8 cellular contexts compared by ENCODE assay signal in genomic region chr1:151048645-151049032, GRCh38. TPM values are rescaled to one million over a fixed set of nuclear protein-coding genes. Genes with fewer than 3 reads are reported as not detected.
DNase-seq lines count a peak whose midpoint lies in the region; ATAC-seq, FAIRE-seq and TF ChIP-seq lines count a peak whose summit lies in the region.

No MANE protein-coding gene starts in this region.

- no peak; a peak in 1 of 6 replicates for ATAC-seq in A549
- no peak for ATAC-seq in sciatic nerve

- H3K27ac ChIP-seq in A549, result peak overlapping the region; percentile 94 to 96
- peak overlapping the region; percentile 89 to 96 for H3K27ac ChIP-seq in breast epithelium

- H3K4me1 ChIP-seq in A549 (peaks cover 16% of the 10 kb centered on the region), breast epithelium (no peaks in the 10 kb centered on the region)

- peaks cover 6% of the 10 kb centered on the region for H3K36me3 Mint-ChIP-seq in mesothelial cell of epicardium

- H3K9me3 ChIP-seq in A549 (no peaks in the 10 kb centered on the region), breast epithelium (no peaks in the 10 kb centered on the region)

- no peak for FAIRE-seq in A549 (lab: Jason Lieb, UNC)

- no peaks in the 10 kb centered on the region for H3K9me3 Mint-ChIP-seq in mesothelial cell of epicardium

- DNase-seq in A549 (ENCODE audit: low read depth in 1 of 2, low spot score in 1 of 2), result no peak
- no peak for DNase-seq in HFF-Myc (ENCODE audit: extremely low read depth, low read depth)
- no peak for DNase-seq in breast epithelium (ENCODE audit: low spot score in 2 of 2)
- no peak for DNase-seq in mesothelial cell of epicardium (ENCODE audit: low spot score in 2 of 2, unreplicated experiment in 2 of 2)
- no peak for DNase-seq in GM19238 (ENCODE audit: insufficient read length, low spot score)
- no peak for DNase-seq in sciatic nerve (ENCODE audit: low spot score)
- no peak for DNase-seq in DMS153 (lab: John Stamatoyannopoulos, UW)
- no peak for DNase-seq in NCI-H748 (lab: John Stamatoyannopoulos, UW; ENCODE audit: unreplicated experiment)

- peak overlapping the region; percentile 98 for H3K4me3 Mint-ChIP-seq in mesothelial cell of epicardium

- H3K27ac Mint-ChIP-seq in mesothelial cell of epicardium, result peak overlapping the region; percentile 96

- 21% methylated on average over 2 of the region's 3 CpGs for WGBS in A549 (ENCODE audit: missing lambda C conversion rate)

- peaks cover 23% of the 10 kb centered on the region for H3K4me1 Mint-ChIP-seq in mesothelial cell of epicardium

- H3K36me3 ChIP-seq in breast epithelium, result peaks cover 6% of the 10 kb centered on the region

- peak overlapping the region; percentile 80 for H3K4me3 ChIP-seq in A549
- H3K4me3 ChIP-seq in HFF-Myc (replicated peaks; ENCODE audit: low read depth, low read length), result peak overlapping the region; percentile 60
- H3K4me3 ChIP-seq in breast epithelium, result peak overlapping the region; percentile 81 to 95 (median 83)

- POLR2A ChIA-PET in A549 (lab: Yijun Ruan, JAX), result interaction anchor here (0.7 to 2.0 kb wide), 6 partner anchors 11 to 196 kb away, joined by 3 to 34 read pairs (median 3); partner anchors contain the start of genes ANXA9, CDC42SE1 and MLLT11

- TF ChIP-seq EP300 in A549 (IDR thresholded peaks at IDR 0.05), result no peak

- no peaks in the 10 kb centered on the region for H3K27me3 ChIP-seq in breast epithelium

- no peak; the same call in 1 of the 3 replicates for TF ChIP-seq CTCF in A549 (IDR thresholded peaks at IDR 0.05)
- TF ChIP-seq CTCF in HFF-Myc (IDR thresholded peaks at IDR 0.05; ENCODE audit: low read depth, low read length, missing control alignments), result no peak
- TF ChIP-seq CTCF in breast epithelium (IDR thresholded peaks at IDR 0.05), result peak; percentile 9 to 49 (median 40)
- no peak for TF ChIP-seq CTCF in mesothelial cell of epicardium (IDR thresholded peaks at IDR 0.05; ENCODE audit: unreplicated experiment)

- TF ChIP-seq RAD21 in A549 (conservative IDR thresholded peaks at IDR 0.05 in 1 of 2, IDR thresholded peaks at IDR 0.05 in 1 of 2), result no peak; a peak in 1 of 5 replicates

- CTCF ChIA-PET in A549 (lab: Yijun Ruan, JAX), result interaction anchor here (0.9 to 7.8 kb wide), 14 partner anchors 8 to 91 kb away, joined by 3 to 62 read pairs (median 4); partner anchors contain the start of genes BNIPL, CDC42SE1 and MINDY1

- peak overlapping the region; percentile 95 for H3K4me2 ChIP-seq in A549

- no peak for TF ChIP-seq POLR2A in A549 (IDR thresholded peaks at IDR 0.05; ENCODE audit: low read length)
- TF ChIP-seq POLR2A in breast epithelium (IDR thresholded peaks at IDR 0.05), result no peak

- intact Hi-C loops in breast epithelium (cut with DNase I; ENCODE audit: low total_unique reads) (no loop called here), sciatic nerve (cut with DNase I) (no loop called here)

- no peaks in the 10 kb centered on the region for H3K27me3 Mint-ChIP-seq in mesothelial cell of epicardium (ENCODE audit: low read depth)

TF ChIP-seq in A549, 52 proteins besides CTCF, POLR2A, EP300 and RAD21 (continues in another document):
- TF ChIP-seq RFX5 (IDR thresholded peaks at IDR 0.05) (no peak), TP53 (CRISPR knock-in tag; IDR thresholded peaks at IDR 0.05) (no peak), ZSCAN20 (CRISPR knock-in tag; IDR thresholded peaks at IDR 0.05) (no peak), ZC3H11A (IDR thresholded peaks at IDR 0.05) (no peak), SMC3 (IDR thresholded peaks at IDR 0.05) (0 out of 3 replicates have a peak, but pooled peaks have one; percentile 20), HMGXB4 (CRISPR knock-in tag; IDR thresholded peaks at IDR 0.05; ENCODE audit: borderline replicate concordance) (no peak), EHMT2 (IDR thresholded peaks at IDR 0.05; ENCODE audit: low read depth) (no peak), EHF (CRISPR knock-in tag; IDR thresholded peaks at IDR 0.05) (no peak), JUN (IDR thresholded peaks at IDR 0.05) (no peak), ELK1 (IDR thresholded peaks at IDR 0.05; ENCODE audit: low read depth, low read length) (no peak), HDAC2 (IDR thresholded peaks at IDR 0.05) (no peak), MAZ (IDR thresholded peaks at IDR 0.05; ENCODE audit: borderline replicate concordance, low read depth, low read length) (no peak), RNF2 (IDR thresholded peaks at IDR 0.05; ENCODE audit: borderline replicate concordance, low read depth) (no peak), NFE2L2 (conservative IDR thresholded peaks at IDR 0.05; ENCODE audit: low read length) (no peak)

RNA-seq across cellular contexts. Expression of gene C1orf56, which starts 1.1 kb away (rescaled TPM):
- 2.9 and 3.3 TPM in 2 replicates for polyA plus RNA-seq in A549 (2011; rRNA removed)
- 4.2 and 6.6 TPM in 2 replicates for polyA plus RNA-seq in A549 (2012; cell fraction: cytosol; rRNA removed)
- polyA plus RNA-seq in A549 (2012; cell fraction: nucleus; rRNA removed), result 3.6 and 5.0 TPM in 2 replicates
- 5.1 to 6.8 TPM (median 6.6 TPM) in 3 replicates for polyA plus RNA-seq in A549 (2017; fragmentation: RNase III; extraction: RNeasy Plus Mini Kit Qiagen cat#74134 plus additional on column Dnase treatment)
- polyA minus RNA-seq in A549 (2011; rRNA and poly(A)+ RNA removed), result 4.3 and 4.5 TPM in 2 replicates
- 1 to 10 TPM; 4.6 to 8.3 (median 7.6) TPM for total RNA-seq in breast epithelium
- total RNA-seq in mesothelial cell of epicardium, result 4.2 to 4.6 TPM (median 4.2 TPM) in 3 replicates
- total RNA-seq in sciatic nerve, result 5.6 TPM

RNA-seq across cellular contexts. Expression of gene CDC42SE1, which starts 10.8 kb away (rescaled TPM):
- polyA plus RNA-seq in A549 (2011; rRNA removed), result 78.1 and 83.1 TPM in 2 replicates
- 26.2 and 30.5 TPM in 2 replicates for polyA plus RNA-seq in A549 (2012; cell fraction: cytosol; rRNA removed)
- polyA plus RNA-seq in A549 (2012; cell fraction: nucleus; rRNA removed), result 25.4 and 35.1 TPM in 2 replicates
- 50.6 to 54.7 TPM (median 52.0 TPM) in 3 replicates for polyA plus RNA-seq in A549 (2017; fragmentation: RNase III; extraction: RNeasy Plus Mini Kit Qiagen cat#74134 plus additional on column Dnase treatment)
- polyA minus RNA-seq in A549 (2011; rRNA and poly(A)+ RNA removed), result 68.8 and 71.3 TPM in 2 replicates
- 100 to 1,000 TPM in 1 of 3 donors, 10 to 100 TPM in 2; 49.4 to 130 (median 85.9) TPM for total RNA-seq in breast epithelium
- 93.4 to 97.8 TPM (median 97.0 TPM) in 3 replicates for total RNA-seq in mesothelial cell of epicardium
- total RNA-seq in sciatic nerve, result 106 TPM

RNA-seq across cellular contexts. Expression of gene MLLT11, which starts 11.6 kb away (rescaled TPM):
- polyA plus RNA-seq in A549 (2011; rRNA removed) (33.7 and 35.3 TPM in 2 replicates), A549 (2017; fragmentation: RNase III; extraction: RNeasy Plus Mini Kit Qiagen cat#74134 plus additional on column Dnase treatment) (26.0 to 28.2 TPM (median 26.5 TPM) in 3 replicates)
- 16.3 and 18.3 TPM in 2 replicates for polyA plus RNA-seq in A549 (2012; cell fraction: cytosol; rRNA removed)
- 5.2 and 8.3 TPM in 2 replicates for polyA plus RNA-seq in A549 (2012; cell fraction: nucleus; rRNA removed)
- polyA minus RNA-seq in A549 (2011; rRNA and poly(A)+ RNA removed), result 9.5 and 11.8 TPM in 2 replicates
- total RNA-seq in breast epithelium (1 to 10 TPM in 2 of 3 donors, under 1 TPM in 1; 0.16 to 1.9 (median 1.3) TPM), mesothelial cell of epicardium (16.3 to 18.9 TPM (median 16.9 TPM) in 3 replicates), sciatic nerve (2.5 TPM)

RNA-seq across cellular contexts. Expression of gene BNIPL, which starts 12.3 kb away (rescaled TPM):
- polyA plus RNA-seq in A549 (2011; rRNA removed), result 0.30 and 0.38 TPM in 2 replicates
- polyA plus RNA-seq in A549 (2012; cell fraction: cytosol; rRNA removed), result 0.12 and 0.17 TPM in 2 replicates
- 0.47 and 0.78 TPM in 2 replicates for polyA plus RNA-seq in A549 (2012; cell fraction: nucleus; rRNA removed)
- 0.22 to 0.51 TPM (median 0.28 TPM) in 3 replicates for polyA plus RNA-seq in A549 (2017; fragmentation: RNase III; extraction: RNeasy Plus Mini Kit Qiagen cat#74134 plus additional on column Dnase treatment)
- 0.21 and 0.24 TPM in 2 replicates for polyA minus RNA-seq in A549 (2011; rRNA and poly(A)+ RNA removed)
- total RNA-seq in breast epithelium, result 10 to 100 TPM in 2 of 3 donors, under 1 TPM in 1; 0.16 to 47.1 (median 17.0) TPM
- 4.2 to 5.7 TPM (median 4.6 TPM) in 3 replicates for total RNA-seq in mesothelial cell of epicardium
- total RNA-seq in sciatic nerve, result 0.22 TPM

RNA-seq across cellular contexts. Expression of gene GABPB2, which starts 21.9 kb away (rescaled TPM):
- 9.9 and 10.8 TPM in 2 replicates for polyA plus RNA-seq in A549 (2011; rRNA removed)
- polyA plus RNA-seq in A549 (2012; cell fraction: cytosol; rRNA removed), result 3.9 and 4.6 TPM in 2 replicates
- 2.6 and 3.3 TPM in 2 replicates for polyA plus RNA-seq in A549 (2012; cell fraction: nucleus; rRNA removed)
- 2.4 to 3.9 TPM (median 3.3 TPM) in 3 replicates for polyA plus RNA-seq in A549 (2017; fragmentation: RNase III; extraction: RNeasy Plus Mini Kit Qiagen cat#74134 plus additional on column Dnase treatment)
- polyA minus RNA-seq in A549 (2011; rRNA and poly(A)+ RNA removed), result 15.9 and 18.0 TPM in 2 replicates
- total RNA-seq in breast epithelium, result 10 to 100 TPM; 19.5 to 32.0 (median 20.6) TPM
- total RNA-seq in mesothelial cell of epicardium, result 10.5 to 11.9 TPM (median 11.6 TPM) in 3 replicates
- total RNA-seq in sciatic nerve, result 31.7 TPM

Comparison
In these comparisons a context has a peak if more than half of its experiments do, and no peak if none do; other contexts are left out.
1. CTCF ChIP-seq: peak in breast epithelium (3 of 3); none in A549 (single experiment), HFF-Myc (single experiment) and mesothelial cell of epicardium (single experiment).
2. Peak in every context shown above with its lines, with median percentiles within 50 percentile points of each other: H3K4me3 ChIP-seq.